In the genomic region with DNA sequence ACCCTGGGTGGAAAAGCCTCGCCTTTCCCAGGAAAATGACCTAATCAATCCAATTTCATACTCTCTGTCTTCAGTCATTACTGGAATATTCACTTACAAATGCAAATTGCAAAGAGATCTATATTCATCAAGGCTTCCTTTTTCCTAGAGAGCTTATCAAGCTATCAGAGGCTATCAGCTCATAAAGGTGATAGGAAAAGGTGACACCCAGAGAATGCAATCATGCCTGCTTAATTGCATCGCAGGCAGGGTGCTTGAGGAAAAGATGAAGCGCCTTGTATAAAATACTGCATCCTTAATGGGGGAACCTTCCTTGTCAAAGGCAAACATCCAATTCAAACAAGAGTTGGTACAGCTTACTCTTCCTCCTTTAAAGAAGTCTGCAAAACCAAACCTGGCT, we compare ENCODE assay signal across 18 cellular contexts. TPM values are rescaled to one million over a fixed set of nuclear protein-coding genes. Genes with fewer than 3 reads are reported as not detected.
DNase-seq lines count a peak whose midpoint lies in the region; FAIRE-seq and TF ChIP-seq lines count a peak whose summit lies in the region.
"Had no signal": no experiment of that assay in that cellular context is flagged by ENCODE, and none has a peak within 500 bp of the region (broad histone marks: within the 10 kb centered on the region; RNA-seq: fewer than 3 reads in every experiment).

No MANE protein-coding gene starts in this region.

- H2AK5ac ChIP-seq in mesendoderm (ENCODE audit: low read length), result no peak overlapping the region

- WGBS in mesendoderm (ENCODE audit: extremely low coverage, insufficient coverage, low lambda C conversion rate), result no CpG with 5 or more reads among the region's 3 CpGs
- 33 to 60% (median 46%) methylated on average over 3 of the region's 3 CpGs for WGBS in small intestine, 3 donors

- DNase-seq in LNCaP clone FGC (ENCODE audit: low read depth) (peak; percentile 36), mesendoderm (peak; percentile 59), small intestine (peak; percentile 33), H54 (ENCODE audit: insufficient read length, low spot score) (no peak)
- DNase-seq in activated CD8-positive, alpha-beta memory T cell treated with anti-CD3 and anti-CD28 coated beads, Interleukin-2, amount 50 U/mL, for 4 hours, result no peak
- DNase-seq: C1 segment of cervical spinal cord; Caco-2; CD4-positive, CD25-positive, alpha-beta regulatory T cell; CD8-positive, alpha-beta T cell; DMS153; EL; GDM1; GM23248; H9 had no signal

- no peak overlapping the region for H2BK15ac ChIP-seq in mesendoderm (replicated peaks; ENCODE audit: low read depth)

- H3K27ac ChIP-seq in C4-2B (peak overlapping the region; percentile 70), mesendoderm (ENCODE audit: low read depth, low read length) (no peak overlapping the region), small intestine (ENCODE audit: low read depth in 1 of 2, low read length in 1 of 2) (no peak overlapping the region)
- H3K27ac ChIP-seq: GM23248 had no signal

- no peak overlapping the region for H2BK5ac ChIP-seq in mesendoderm (ENCODE audit: low read length)

- no peaks in the 10 kb centered on the region for H3K9me3 ChIP-seq in small intestine (ENCODE audit: control insufficient read depth, low read depth)
- H3K9me3 ChIP-seq: Caco-2 had no signal

- no peaks in the 10 kb centered on the region for H3K79me2 ChIP-seq in mesendoderm (ENCODE audit: control insufficient read depth, insufficient read depth, low read length)

- H2BK120ac ChIP-seq in mesendoderm (ENCODE audit: low read depth, low read length), result no peak overlapping the region

- no peaks in the 10 kb centered on the region for H3K79me1 ChIP-seq in mesendoderm (ENCODE audit: low read length)

- no peak overlapping the region for H3K9ac ChIP-seq in mesendoderm (ENCODE audit: low read length)
- H3K9ac ChIP-seq: GM23248 had no signal

- H3K56ac ChIP-seq in mesendoderm (ENCODE audit: low read length), result no peak overlapping the region

- H3K18ac ChIP-seq in mesendoderm (ENCODE audit: low read length), result no peak overlapping the region

- H3K27me3 ChIP-seq in mesendoderm (ENCODE audit: insufficient read depth, low read length, poor library complexity) (no peaks in the 10 kb centered on the region), small intestine (ENCODE audit: control insufficient read depth in 2 of 2, insufficient read depth in 2 of 2, low read length in 2 of 2) (no peaks in the 10 kb centered on the region)

- H3K4me3 ChIP-seq in LNCaP clone FGC (ENCODE audit: low read depth, low read length) (no peak overlapping the region), mesendoderm (ENCODE audit: low read length) (no peak overlapping the region), small intestine (ENCODE audit: low read depth in 1 of 2, low read length in 2 of 2) (no peak overlapping the region)
- H3K4me3 ChIP-seq: GM12878, GM23248 had no signal

- H4K5ac ChIP-seq in mesendoderm (ENCODE audit: low read length), result no peak overlapping the region

- FAIRE-seq in small intestine (lab: Jason Lieb, UNC), result no peak
- no peak for FAIRE-seq in H54 (lab: Jason Lieb, UNC)
- FAIRE-seq: GM12878, GM19239, H1 had no signal

- TF ChIP-seq POLR2A in H54 (IDR thresholded peaks at IDR 0.05; ENCODE audit: low read depth, low read length), result no peak

- no peak overlapping the region for H3K4ac ChIP-seq in mesendoderm (ENCODE audit: low read depth, low read length)

- TF ChIP-seq CTCF in C4-2B (conservative IDR thresholded peaks at IDR 0.05) (no peak), LNCaP clone FGC (IDR thresholded peaks at IDR 0.05; ENCODE audit: control insufficient read depth, extremely low read depth, insufficient read depth) (no peak)

- H3K23ac ChIP-seq in mesendoderm (ENCODE audit: low read length), result no peak overlapping the region

- H3K36me3 ChIP-seq in mesendoderm (ENCODE audit: control insufficient read depth, insufficient read depth, low read length) (no peaks in the 10 kb centered on the region), small intestine (ENCODE audit: control insufficient read depth in 2 of 2, insufficient read depth in 2 of 2, low read length in 2 of 2) (no peaks in the 10 kb centered on the region)

- no peak overlapping the region for H3K4me2 ChIP-seq in mesendoderm (ENCODE audit: low read length)

- H3K4me1 ChIP-seq in mesendoderm (ENCODE audit: control insufficient read depth, low read depth, low read length), result no peaks in the 10 kb centered on the region
- H3K4me1 ChIP-seq in small intestine (ENCODE audit: control insufficient read depth in 2 of 2, insufficient read depth in 1 of 2, low read depth in 1 of 2, low read length in 1 of 2), result peaks cover 2 to 3% of the 10 kb centered on the region in 2 donors

- no peak overlapping the region for H4K8ac ChIP-seq in mesendoderm (ENCODE audit: low read depth, low read length)

RNA-seq across cellular contexts. Expression of gene SHANK2, which starts 59.7 kb away (rescaled TPM):
- polyA plus RNA-seq in mesendoderm (2013, experiment 1 of 2), result 7.5 TPM
- 7.3 TPM for polyA plus RNA-seq in mesendoderm (2013, experiment 2 of 2)
- 1 to 10 TPM; 2.2 to 5.1 (median 2.4) TPM for polyA plus RNA-seq in small intestine
- polyA plus RNA-seq: CD4-positive, CD25-positive, alpha-beta regulatory T cell had no signal

Comparison
In these comparisons a context has a peak if more than half of its experiments do, and no peak if none do; other contexts are left out.
1. DNase-seq: peak in LNCaP clone FGC (single experiment), mesendoderm (single experiment) and small intestine (single experiment); none in activated CD8-positive, alpha-beta memory T cell treated with anti-CD3 and anti-CD28 coated beads, Interleukin-2, amount 50 U/mL, for 4 hours (single experiment) and H54 (single experiment).